10 cellular contexts compared by ENCODE assay signal in the genomic region with DNA sequence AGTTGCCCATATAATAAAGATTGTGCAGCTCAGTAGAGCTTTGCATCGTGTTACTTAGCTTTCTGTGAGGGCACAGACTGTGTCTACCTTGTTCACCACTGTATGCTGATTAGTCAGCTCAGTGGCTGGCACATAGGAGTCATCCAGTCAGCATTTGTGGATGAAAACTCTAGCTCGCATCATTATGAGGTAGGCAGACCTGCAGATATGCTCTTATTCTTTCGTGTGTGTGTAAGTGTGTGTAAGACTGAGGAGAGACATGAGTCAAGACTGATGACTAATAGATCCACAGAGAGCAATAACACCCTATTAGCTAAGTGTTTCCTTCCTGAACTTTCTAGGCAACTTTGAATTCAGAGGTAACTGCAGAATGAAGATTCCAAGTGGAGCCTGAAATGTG. TPM values are rescaled to one million over a fixed set of nuclear protein-coding genes. Genes with fewer than 3 reads are reported as not detected.
DNase-seq lines count a peak whose midpoint lies in the region; ATAC-seq and TF ChIP-seq lines count a peak whose summit lies in the region.
"Had no signal": no experiment of that assay in that cellular context is flagged by ENCODE, and none has a peak within 500 bp of the region (broad histone marks: within the 10 kb centered on the region; RNA-seq: fewer than 3 reads in every experiment).

No MANE protein-coding gene starts in this region.

- POLR2A ChIA-PET in CD8-positive, alpha-beta memory T cell (lab: Charles Lee), result no interaction called here

- DNase-seq in natural killer cell treated with Interleukin-12 subunit alpha and Interleukin-12 subunit beta and Interleukin-15 and Interleukin-18, amount 100 ng/mL, for 72 hours (ENCODE audit: low spot score), result no peak
- DNase-seq in natural killer cell (no peak), foreskin keratinocyte (peak; percentile 95 to 99), SHP77 treated with DMSO at 0.1 percent for 48 hours (lab: John Stamatoyannopoulos, UW) (no peak), NCI-H2029 (lab: John Stamatoyannopoulos, UW) (no peak)
- DNase-seq in CD8-positive, alpha-beta memory T cell, result no peak
- DNase-seq: NCI-H2171 had no signal

- peaks cover 3% of the 10 kb centered on the region for H3K4me1 ChIP-seq in foreskin keratinocyte
- H3K4me1 ChIP-seq in CD8-positive, alpha-beta memory T cell (ENCODE audit: insufficient read depth, low read length), result no peaks in the 10 kb centered on the region

- H3K36me3 Mint-ChIP-seq in natural killer cell treated with Interleukin-12 subunit alpha and Interleukin-12 subunit beta and Interleukin-15 and Interleukin-18, amount 100 ng/mL, for 72 hours, result peaks cover 49% of the 10 kb centered on the region
- H3K36me3 Mint-ChIP-seq in natural killer cell, result peaks cover 15% of the 10 kb centered on the region
- H3K36me3 Mint-ChIP-seq in activated T-helper 17 cell treated with anti-CD3 and anti-CD28 coated beads, Interleukin-2, amount 50 U/mL, for 72 hours (ENCODE audit: low read depth), result peaks cover 100% of the 10 kb centered on the region
- H3K36me3 Mint-ChIP-seq in CD8-positive, alpha-beta memory T cell, result peaks cover 19 to 78% (median 39%) of the 10 kb centered on the region in 3 donors

- peaks cover 35% of the 10 kb centered on the region for H3K36me3 ChIP-seq in CD8-positive, alpha-beta memory T cell (ENCODE audit: insufficient read depth, low read length)

- H3K27ac Mint-ChIP-seq in natural killer cell treated with Interleukin-12 subunit alpha and Interleukin-12 subunit beta and Interleukin-15 and Interleukin-18, amount 100 ng/mL, for 72 hours, result no peak overlapping the region
- no peak overlapping the region for H3K27ac Mint-ChIP-seq in natural killer cell
- peak overlapping the region; percentile 90 for H3K27ac Mint-ChIP-seq in activated T-helper 17 cell treated with anti-CD3 and anti-CD28 coated beads, Interleukin-2, amount 50 U/mL, for 72 hours
- peak overlapping the region in 1 of 8 donors; percentile 48 for H3K27ac Mint-ChIP-seq in CD8-positive, alpha-beta memory T cell

- peaks cover 5 to 8% of the 10 kb centered on the region in 2 donors for H3K4me1 Mint-ChIP-seq in natural killer cell treated with Interleukin-12 subunit alpha and Interleukin-12 subunit beta and Interleukin-15 and Interleukin-18, amount 100 ng/mL, for 72 hours (ENCODE audit: low read depth in 2 of 2)
- no peaks in the 10 kb centered on the region for H3K4me1 Mint-ChIP-seq in natural killer cell
- peaks cover 26% of the 10 kb centered on the region for H3K4me1 Mint-ChIP-seq in activated T-helper 17 cell treated with anti-CD3 and anti-CD28 coated beads, Interleukin-2, amount 50 U/mL, for 72 hours
- peaks cover 0 to 5% (median 0%) of the 10 kb centered on the region in 3 donors for H3K4me1 Mint-ChIP-seq in CD8-positive, alpha-beta memory T cell
- H3K4me1 Mint-ChIP-seq: neural crest cell had no signal

- no peaks in the 10 kb centered on the region for H3K9me3 Mint-ChIP-seq in natural killer cell treated with Interleukin-12 subunit alpha and Interleukin-12 subunit beta and Interleukin-15 and Interleukin-18, amount 100 ng/mL, for 72 hours
- no peaks in the 10 kb centered on the region for H3K9me3 Mint-ChIP-seq in natural killer cell
- H3K9me3 Mint-ChIP-seq in activated T-helper 17 cell treated with anti-CD3 and anti-CD28 coated beads, Interleukin-2, amount 50 U/mL, for 72 hours, result no peaks in the 10 kb centered on the region
- H3K9me3 Mint-ChIP-seq in CD8-positive, alpha-beta memory T cell, result no peaks in the 10 kb centered on the region
- H3K9me3 Mint-ChIP-seq: neural crest cell had no signal

- CTCF ChIA-PET in CD8-positive, alpha-beta memory T cell (lab: Charles Lee), result no interaction called here

- H3K27ac ChIP-seq in foreskin keratinocyte, result peak overlapping the region; percentile 71
- H3K27ac ChIP-seq in CD8-positive, alpha-beta memory T cell (ENCODE audit: low read depth, low read length), result no peak overlapping the region

- peak; percentile 89 to 95 for ATAC-seq in natural killer cell treated with Interleukin-12 subunit alpha and Interleukin-12 subunit beta and Interleukin-15 and Interleukin-18, amount 100 ng/mL, for 72 hours
- ATAC-seq in natural killer cell (no peak), foreskin keratinocyte (peak; percentile 100), HG03342 (IDR thresholded peaks at IDR 0.05; ENCODE audit: unreplicated experiment) (no peak)
- ATAC-seq in activated T-helper 17 cell treated with anti-CD3 and anti-CD28 coated beads, Interleukin-2, amount 50 U/mL, for 72 hours (replicated peaks), result peak; percentile 99

- intact Hi-C loops in natural killer cell (cut with micrococcal nuclease), result no loop called here

- H3K4me3 ChIP-seq in CD8-positive, alpha-beta memory T cell (ENCODE audit: low read length), result no peak overlapping the region

- H3K27me3 ChIP-seq in foreskin keratinocyte, result no peaks in the 10 kb centered on the region
- H3K27me3 ChIP-seq in CD8-positive, alpha-beta memory T cell (ENCODE audit: insufficient read depth, low read length, poor library complexity, severe bottlenecking), result no peaks in the 10 kb centered on the region

- H3K27me3 Mint-ChIP-seq in natural killer cell treated with Interleukin-12 subunit alpha and Interleukin-12 subunit beta and Interleukin-15 and Interleukin-18, amount 100 ng/mL, for 72 hours, result no peaks in the 10 kb centered on the region
- no peaks in the 10 kb centered on the region for H3K27me3 Mint-ChIP-seq in natural killer cell (ENCODE audit: low read depth in 2 of 2)
- no peaks in the 10 kb centered on the region for H3K27me3 Mint-ChIP-seq in activated T-helper 17 cell treated with anti-CD3 and anti-CD28 coated beads, Interleukin-2, amount 50 U/mL, for 72 hours
- H3K27me3 Mint-ChIP-seq in CD8-positive, alpha-beta memory T cell, result peaks cover 0 to 2% of the 10 kb centered on the region in 2 donors

- no peaks in the 10 kb centered on the region for H3K9me3 ChIP-seq in CD8-positive, alpha-beta memory T cell (ENCODE audit: low read length)

- no peak overlapping the region for H3K4me3 Mint-ChIP-seq in natural killer cell treated with Interleukin-12 subunit alpha and Interleukin-12 subunit beta and Interleukin-15 and Interleukin-18, amount 100 ng/mL, for 72 hours
- H3K4me3 Mint-ChIP-seq in natural killer cell, result no peak overlapping the region
- H3K4me3 Mint-ChIP-seq in activated T-helper 17 cell treated with anti-CD3 and anti-CD28 coated beads, Interleukin-2, amount 50 U/mL, for 72 hours, result peak overlapping the region; percentile 55
- H3K4me3 Mint-ChIP-seq in CD8-positive, alpha-beta memory T cell, result no peak overlapping the region
- H3K4me3 Mint-ChIP-seq: neural crest cell had no signal

- TF ChIP-seq CTCF in natural killer cell (IDR thresholded peaks at IDR 0.05) (no peak), foreskin keratinocyte (conservative IDR thresholded peaks at IDR 0.05) (no peak)

RNA-seq across cellular contexts. Expression of a gene that starts 17.1 kb away (rescaled TPM):
- total RNA-seq in natural killer cell treated with Interleukin-12 subunit alpha and Interleukin-12 subunit beta and Interleukin-15 and Interleukin-18, amount 100 ng/mL, for 72 hours, result 100 to 1,000 TPM in 1 of 2 donors, 10 to 100 TPM in 1; 87.0 to 151 TPM
- total RNA-seq in natural killer cell (10 to 100 TPM; 17.9 to 24.7 (median 23.9) TPM), foreskin keratinocyte (36.4 and 46.3 TPM in 2 replicates)
- total RNA-seq in activated T-helper 17 cell treated with anti-CD3 and anti-CD28 coated beads, Interleukin-2, amount 50 U/mL, for 72 hours, result 10 to 100 TPM; 71.4 to 98.0 TPM
- polyA plus RNA-seq in foreskin keratinocyte, result 10.4 and 15.0 TPM in 2 replicates
- 10 to 100 TPM; 89.0 TPM for total RNA-seq in CD8-positive, alpha-beta memory T cell
- polyA plus RNA-seq in CD8-positive, alpha-beta memory T cell, result 11.7 TPM

RNA-seq across cellular contexts. Expression of a gene that starts 44.3 kb away (rescaled TPM):
- total RNA-seq in natural killer cell treated with Interleukin-12 subunit alpha and Interleukin-12 subunit beta and Interleukin-15 and Interleukin-18, amount 100 ng/mL, for 72 hours, result 1 to 10 TPM in 1 of 2 donors, under 1 TPM in 1; 0.86 to 1.6 TPM
- total RNA-seq in natural killer cell (1 to 10 TPM in 1 of 3 donors, under 1 TPM in 2; 0.33 to 1.2 (median 0.77) TPM), foreskin keratinocyte (2.3 and 2.9 TPM in 2 replicates)
- 1 to 10 TPM in 1 of 2 donors, under 1 TPM in 1; 0.78 to 2.0 TPM for total RNA-seq in activated T-helper 17 cell treated with anti-CD3 and anti-CD28 coated beads, Interleukin-2, amount 50 U/mL, for 72 hours
- 1.7 TPM in 2 replicates for polyA plus RNA-seq in foreskin keratinocyte
- total RNA-seq in CD8-positive, alpha-beta memory T cell, result 1 to 10 TPM in 1 of 2 experiments, under 1 TPM in 1; 0.84 to 1.3 TPM
- 0.06 TPM for polyA plus RNA-seq in CD8-positive, alpha-beta memory T cell

Comparison
In these comparisons a context has a peak if more than half of its experiments do, and no peak if none do; other contexts are left out.
1. ATAC-seq: peak in natural killer cell treated with Interleukin-12 subunit alpha and Interleukin-12 subunit beta and Interleukin-15 and Interleukin-18, amount 100 ng/mL, for 72 hours (2 of 2), activated T-helper 17 cell treated with anti-CD3 and anti-CD28 coated beads, Interleukin-2, amount 50 U/mL, for 72 hours (single experiment) and foreskin keratinocyte (single experiment); none in natural killer cell (0 of 3) and HG03342 (single experiment).
2. DNase-seq: peak in foreskin keratinocyte (2 of 2); none in natural killer cell treated with Interleukin-12 subunit alpha and Interleukin-12 subunit beta and Interleukin-15 and Interleukin-18, amount 100 ng/mL, for 72 hours (single experiment), natural killer cell (single experiment), CD8-positive, alpha-beta memory T cell (0 of 5), SHP77 treated with DMSO at 0.1 percent for 48 hours (single experiment) and NCI-H2029 (single experiment).